In genomic region chr15:81032355-81032754, GRCh38 we compare ENCODE assay signal across 20 cellular contexts.
"Had no signal": no experiment of that assay in that cellular context is flagged by ENCODE, and none has a peak within 500 bp of the region (broad histone marks: within the 10 kb centered on the region; RNA-seq: fewer than 3 reads in every experiment).

No MANE protein-coding gene starts in this region.

- H3K27me3 ChIP-seq: colonic mucosa, esophagus muscularis mucosa, gastrocnemius medialis had no signal

- H3K9me3 ChIP-seq: colonic mucosa, esophagus muscularis mucosa, gastrocnemius medialis, left ventricle myocardium inferior, psoas muscle had no signal

- DNase-seq: colonic mucosa; effector memory CD8-positive, alpha-beta T cell; gastrocnemius medialis; glutamatergic neuron; immature natural killer cell; left ventricle myocardium inferior; mesenchymal stem cell; midbrain; occipital lobe; psoas muscle; retina; stimulated activated CD4-positive, alpha-beta T cell treated with anti-CD3 and anti-CD28 coated beads, Interleukin-2, amount 100 ng/mL, for 24 hours; stimulated activated CD4-positive, alpha-beta T cell treated with anti-CD3 and anti-CD28 coated beads, Interleukin-4, amount 100 ng/mL, for 4 hours; stimulated activated naive CD4-positive, alpha-beta T cell had no signal

- H3K4me1 ChIP-seq: colonic mucosa, parathyroid adenoma, psoas muscle had no signal

- H3K4me3 ChIP-seq: colonic mucosa, esophagus muscularis mucosa, gastrocnemius medialis, left ventricle myocardium inferior, lung, psoas muscle had no signal

- ATAC-seq: effector memory CD8-positive, alpha-beta T cell; gastrocnemius medialis; natural killer cell treated with Interleukin-12 subunit alpha and Interleukin-12 subunit beta and Interleukin-15 and Interleukin-18, amount 100 ng/mL, for 72 hours; psoas muscle; sciatic nerve had no signal

- H3K27ac ChIP-seq: colonic mucosa, epithelial cell of prostate, gastrocnemius medialis, parathyroid adenoma, psoas muscle had no signal

- H3K36me3 ChIP-seq: colonic mucosa, esophagus muscularis mucosa, gastrocnemius medialis, left ventricle myocardium inferior had no signal
